In genomic region chr10:44063686-44064085, GRCh38 we compare ENCODE assay signal across 7 cellular contexts.
"Had no signal": no experiment of that assay in that cellular context is flagged by ENCODE, and none has a peak within 500 bp of the region (broad histone marks: within the 10 kb centered on the region; RNA-seq: fewer than 3 reads in every experiment).

No MANE protein-coding gene starts in this region.

- H3K4me3 ChIP-seq: K562 had no signal

- ATAC-seq: HepG2, K562 had no signal

- DNase-seq: IMR-90, KBM-7, KG1 had no signal

- H3K27me3 Mint-ChIP-seq: IgD-negative memory B cell had no signal

- H3K27ac Mint-ChIP-seq: IgD-negative memory B cell had no signal

- H3K27ac ChIP-seq: HL-60 had no signal

- H3K4me3 Mint-ChIP-seq: IgD-negative memory B cell had no signal

- H3K9me3 Mint-ChIP-seq: IgD-negative memory B cell had no signal

- H3K4me1 Mint-ChIP-seq: IgD-negative memory B cell had no signal
